ENCODE assay signal across 9 cellular contexts in genomic region chr2:152499921-152500320, GRCh38.
DNase-seq lines count a peak whose midpoint lies in the region; ATAC-seq and TF ChIP-seq lines count a peak whose summit lies in the region.
"Had no signal": no experiment of that assay in that cellular context is flagged by ENCODE, and none has a peak within 500 bp of the region (broad histone marks: within the 10 kb centered on the region; RNA-seq: fewer than 3 reads in every experiment).

No MANE protein-coding gene starts in this region.

- peaks cover 3% of the 10 kb centered on the region for H3K36me3 Mint-ChIP-seq in osteocyte (ENCODE audit: unreplicated experiment)

- peaks cover 53% of the 10 kb centered on the region for H3K4me1 Mint-ChIP-seq in osteocyte (ENCODE audit: unreplicated experiment)
- H3K4me1 Mint-ChIP-seq: central memory CD8-positive, alpha-beta T cell had no signal

- H3K27ac Mint-ChIP-seq in osteocyte (ENCODE audit: unreplicated experiment), result peak overlapping the region; percentile 92

- H3K27me3 Mint-ChIP-seq in osteocyte (ENCODE audit: unreplicated experiment), result no peaks in the 10 kb centered on the region

- H3K27ac ChIP-seq in RWPE1, result no peak overlapping the region

- CTCF ChIA-PET in RWPE1 (lab: Yijun Ruan, JAX), result no interaction called here

- H3K4me3 ChIP-seq in fibroblast of pulmonary artery (replicated peaks; ENCODE audit: low read depth, low read length), result no peak overlapping the region

- DNase-seq in GM03348 (ENCODE audit: low spot score) (peak; percentile 36), fibroblast of pulmonary artery (ENCODE audit: low read depth) (peak; percentile 51), osteocyte (ENCODE audit: extremely low spot score, unreplicated experiment) (no peak), RWPE1 (ENCODE audit: low spot score) (no peak)
- no peak for DNase-seq in activated CD8-positive, alpha-beta memory T cell treated with anti-CD3 and anti-CD28 coated beads, Interleukin-2, amount 50 U/mL, for 4 hours

- no peak for TF ChIP-seq CTCF in fibroblast of pulmonary artery (IDR thresholded peaks at IDR 0.05; ENCODE audit: low read length, missing control alignments)
- no peak for TF ChIP-seq CTCF in osteocyte (IDR thresholded peaks at IDR 0.05)
- no peak for TF ChIP-seq CTCF in RWPE1 (conservative IDR thresholded peaks at IDR 0.05; ENCODE audit: low read depth)

- peaks cover 13% of the 10 kb centered on the region for H3K9me3 Mint-ChIP-seq in osteocyte (ENCODE audit: unreplicated experiment)
- H3K9me3 Mint-ChIP-seq: central memory CD8-positive, alpha-beta T cell had no signal

- peak overlapping the region; percentile 44 for H3K4me3 Mint-ChIP-seq in osteocyte (ENCODE audit: unreplicated experiment)
- H3K4me3 Mint-ChIP-seq: central memory CD8-positive, alpha-beta T cell had no signal

- peak; percentile 48 for ATAC-seq in HG03442 (IDR thresholded peaks at IDR 0.05; ENCODE audit: unreplicated experiment)
- no peak for ATAC-seq in GM21786 (IDR thresholded peaks at IDR 0.05; ENCODE audit: unreplicated experiment)
- ATAC-seq in GM21528 (IDR thresholded peaks at IDR 0.05; ENCODE audit: low FRiP score, unreplicated experiment), result no peak

- POLR2A ChIA-PET in RWPE1 (lab: Yijun Ruan, JAX; ENCODE audit: low non-redundant PET), result no interaction called here

Comparison
In these comparisons a context has a peak if more than half of its experiments do, and no peak if none do; other contexts are left out.
1. DNase-seq: peak in GM03348 (single experiment) and fibroblast of pulmonary artery (single experiment); none in osteocyte (single experiment), activated CD8-positive, alpha-beta memory T cell treated with anti-CD3 and anti-CD28 coated beads, Interleukin-2, amount 50 U/mL, for 4 hours (single experiment) and RWPE1 (single experiment).